1 cellular context compared by ENCODE assay signal in genomic region chr9:130825051-130825651, GRCh38.
TF ChIP-seq lines count a peak whose summit lies in the region.

No MANE protein-coding gene starts in this region.

TF ChIP-seq in Ishikawa, 13 proteins besides CTCF, POLR2A, EP300 and RAD21 (continued from another document):
- TF ChIP-seq REST (IDR thresholded peaks at IDR 0.05; ENCODE audit: low read depth): no peak
- TF ChIP-seq TEAD4 (IDR thresholded peaks at IDR 0.05): no peak; the same call in 1 of the 2 replicates
